Comparison of ENCODE assay signal across 1 cellular context in genomic region chr2:205682239-205683021, GRCh38.
TF ChIP-seq lines count a peak whose summit lies in the region.

Gene NRP2, plus strand, starts transcription at chr2:205682501. Its CDS starts 790 bp downstream, at chr2:205683291.

TF ChIP-seq in HepG2, 621 proteins besides CTCF, POLR2A, EP300 and RAD21 (continued from another document):
- TF ChIP-seq SP140L (CRISPR knock-in tag; IDR thresholded peaks at IDR 0.05; ENCODE audit: borderline replicate concordance) (no peak), ZSCAN30 (CRISPR knock-in tag; IDR thresholded peaks at IDR 0.05) (peak; percentile 6; the same call in 1 of the 2 replicates), HOMEZ (CRISPR knock-in tag; IDR thresholded peaks at IDR 0.05; ENCODE audit: low read depth) (no peak), ZNF264 (CRISPR knock-in tag; IDR thresholded peaks at IDR 0.05) (no peak), ZNF501 (CRISPR knock-in tag; IDR thresholded peaks at IDR 0.05) (peak; percentile 34; the same call in 1 of the 2 replicates), TBP (CRISPR knock-in tag; IDR thresholded peaks at IDR 0.05) (no peak), NR1H2 (CRISPR knock-in tag; IDR thresholded peaks at IDR 0.05; ENCODE audit: borderline replicate concordance, low read depth) (no peak), SKIL (CRISPR knock-in tag; IDR thresholded peaks at IDR 0.05; ENCODE audit: borderline replicate concordance) (0 out of 2 replicates have a peak, but pooled peaks have one; percentile 14), CBX2 (IDR thresholded peaks at IDR 0.05; ENCODE audit: low read depth, low read length) (no peak), CBX2 (CRISPR knock-in tag; IDR thresholded peaks at IDR 0.05; ENCODE audit: low read depth) (peak; percentile 81), HNRNPLL (IDR thresholded peaks at IDR 0.05; ENCODE audit: low read depth, low read length, poor library complexity, severe bottlenecking) (peak; percentile 12), RNF2 (conservative IDR thresholded peaks at IDR 0.05; ENCODE audit: low read depth) (peak; percentile 77), AFF4 (CRISPR knock-in tag; IDR thresholded peaks at IDR 0.05) (no peak), ELF1 (CRISPR knock-in tag; IDR thresholded peaks at IDR 0.05) (no peak), ZNF800 (CRISPR knock-in tag; IDR thresholded peaks at IDR 0.05) (peak; percentile 98), ZNF414 (CRISPR knock-in tag; IDR thresholded peaks at IDR 0.05) (no peak), ZZZ3 (CRISPR knock-in tag; IDR thresholded peaks at IDR 0.05; ENCODE audit: borderline replicate concordance) (peak; percentile 24; the same call in 1 of the 2 replicates), GABPB1 (CRISPR knock-in tag; IDR thresholded peaks at IDR 0.05) (peak; percentile 42; the same call in 1 of the 2 replicates), POGK (CRISPR knock-in tag; conservative IDR thresholded peaks at IDR 0.05) (peak; percentile 72; the same call in 1 of the 2 replicates), SIX1 (CRISPR knock-in tag; IDR thresholded peaks at IDR 0.05; ENCODE audit: borderline replicate concordance) (peak; percentile 87), DNMT3B (CRISPR knock-in tag; conservative IDR thresholded peaks at IDR 0.05) (0 out of 2 replicates have a peak, but pooled peaks have one; percentile 39), TBX2 (CRISPR knock-in tag; IDR thresholded peaks at IDR 0.05; ENCODE audit: borderline replicate concordance) (peak; percentile 55; the same call in 1 of the 2 replicates), NCOR1 (IDR thresholded peaks at IDR 0.05; ENCODE audit: borderline replicate concordance, low read length) (no peak), ZNF777 (CRISPR knock-in tag; IDR thresholded peaks at IDR 0.05) (peak; percentile 92), MTA1 (CRISPR knock-in tag; IDR thresholded peaks at IDR 0.05; ENCODE audit: borderline replicate concordance) (peak; percentile 68; the same call in 1 of the 2 replicates), ARNT2 (CRISPR knock-in tag; IDR thresholded peaks at IDR 0.05; ENCODE audit: low read depth) (peak; percentile 69; the same call in 1 of the 2 replicates), ZNF670 (CRISPR knock-in tag; IDR thresholded peaks at IDR 0.05; ENCODE audit: borderline replicate concordance) (0 out of 2 replicates have a peak, but pooled peaks have one; percentile 27)
